ENCODE assay signal across 1 cellular context in the genomic region with DNA sequence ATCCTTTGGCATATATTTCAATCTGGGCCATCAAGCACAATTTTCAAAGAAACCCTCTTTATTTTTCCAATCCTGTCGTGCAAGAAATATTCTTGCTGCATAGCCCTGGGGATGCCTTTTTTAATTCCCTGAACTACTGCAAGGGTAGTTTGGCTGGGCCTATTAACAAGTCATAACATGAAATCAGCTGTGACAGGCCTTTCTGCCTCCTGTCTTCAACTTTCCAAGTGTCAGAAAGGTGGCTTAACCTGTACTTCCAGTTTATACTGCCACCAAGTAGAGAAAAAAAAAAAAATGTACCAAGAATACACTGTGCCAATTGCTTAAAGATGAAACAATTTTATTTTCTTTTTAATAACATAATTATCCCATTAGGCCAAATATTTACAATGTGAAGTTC.
TF ChIP-seq lines count a peak whose summit lies in the region.

No MANE protein-coding gene starts in this region.

TF ChIP-seq in GM23338, 12 proteins besides CTCF, POLR2A, EP300 and RAD21 (continued from another document):
- TF ChIP-seq, protein P1, sequence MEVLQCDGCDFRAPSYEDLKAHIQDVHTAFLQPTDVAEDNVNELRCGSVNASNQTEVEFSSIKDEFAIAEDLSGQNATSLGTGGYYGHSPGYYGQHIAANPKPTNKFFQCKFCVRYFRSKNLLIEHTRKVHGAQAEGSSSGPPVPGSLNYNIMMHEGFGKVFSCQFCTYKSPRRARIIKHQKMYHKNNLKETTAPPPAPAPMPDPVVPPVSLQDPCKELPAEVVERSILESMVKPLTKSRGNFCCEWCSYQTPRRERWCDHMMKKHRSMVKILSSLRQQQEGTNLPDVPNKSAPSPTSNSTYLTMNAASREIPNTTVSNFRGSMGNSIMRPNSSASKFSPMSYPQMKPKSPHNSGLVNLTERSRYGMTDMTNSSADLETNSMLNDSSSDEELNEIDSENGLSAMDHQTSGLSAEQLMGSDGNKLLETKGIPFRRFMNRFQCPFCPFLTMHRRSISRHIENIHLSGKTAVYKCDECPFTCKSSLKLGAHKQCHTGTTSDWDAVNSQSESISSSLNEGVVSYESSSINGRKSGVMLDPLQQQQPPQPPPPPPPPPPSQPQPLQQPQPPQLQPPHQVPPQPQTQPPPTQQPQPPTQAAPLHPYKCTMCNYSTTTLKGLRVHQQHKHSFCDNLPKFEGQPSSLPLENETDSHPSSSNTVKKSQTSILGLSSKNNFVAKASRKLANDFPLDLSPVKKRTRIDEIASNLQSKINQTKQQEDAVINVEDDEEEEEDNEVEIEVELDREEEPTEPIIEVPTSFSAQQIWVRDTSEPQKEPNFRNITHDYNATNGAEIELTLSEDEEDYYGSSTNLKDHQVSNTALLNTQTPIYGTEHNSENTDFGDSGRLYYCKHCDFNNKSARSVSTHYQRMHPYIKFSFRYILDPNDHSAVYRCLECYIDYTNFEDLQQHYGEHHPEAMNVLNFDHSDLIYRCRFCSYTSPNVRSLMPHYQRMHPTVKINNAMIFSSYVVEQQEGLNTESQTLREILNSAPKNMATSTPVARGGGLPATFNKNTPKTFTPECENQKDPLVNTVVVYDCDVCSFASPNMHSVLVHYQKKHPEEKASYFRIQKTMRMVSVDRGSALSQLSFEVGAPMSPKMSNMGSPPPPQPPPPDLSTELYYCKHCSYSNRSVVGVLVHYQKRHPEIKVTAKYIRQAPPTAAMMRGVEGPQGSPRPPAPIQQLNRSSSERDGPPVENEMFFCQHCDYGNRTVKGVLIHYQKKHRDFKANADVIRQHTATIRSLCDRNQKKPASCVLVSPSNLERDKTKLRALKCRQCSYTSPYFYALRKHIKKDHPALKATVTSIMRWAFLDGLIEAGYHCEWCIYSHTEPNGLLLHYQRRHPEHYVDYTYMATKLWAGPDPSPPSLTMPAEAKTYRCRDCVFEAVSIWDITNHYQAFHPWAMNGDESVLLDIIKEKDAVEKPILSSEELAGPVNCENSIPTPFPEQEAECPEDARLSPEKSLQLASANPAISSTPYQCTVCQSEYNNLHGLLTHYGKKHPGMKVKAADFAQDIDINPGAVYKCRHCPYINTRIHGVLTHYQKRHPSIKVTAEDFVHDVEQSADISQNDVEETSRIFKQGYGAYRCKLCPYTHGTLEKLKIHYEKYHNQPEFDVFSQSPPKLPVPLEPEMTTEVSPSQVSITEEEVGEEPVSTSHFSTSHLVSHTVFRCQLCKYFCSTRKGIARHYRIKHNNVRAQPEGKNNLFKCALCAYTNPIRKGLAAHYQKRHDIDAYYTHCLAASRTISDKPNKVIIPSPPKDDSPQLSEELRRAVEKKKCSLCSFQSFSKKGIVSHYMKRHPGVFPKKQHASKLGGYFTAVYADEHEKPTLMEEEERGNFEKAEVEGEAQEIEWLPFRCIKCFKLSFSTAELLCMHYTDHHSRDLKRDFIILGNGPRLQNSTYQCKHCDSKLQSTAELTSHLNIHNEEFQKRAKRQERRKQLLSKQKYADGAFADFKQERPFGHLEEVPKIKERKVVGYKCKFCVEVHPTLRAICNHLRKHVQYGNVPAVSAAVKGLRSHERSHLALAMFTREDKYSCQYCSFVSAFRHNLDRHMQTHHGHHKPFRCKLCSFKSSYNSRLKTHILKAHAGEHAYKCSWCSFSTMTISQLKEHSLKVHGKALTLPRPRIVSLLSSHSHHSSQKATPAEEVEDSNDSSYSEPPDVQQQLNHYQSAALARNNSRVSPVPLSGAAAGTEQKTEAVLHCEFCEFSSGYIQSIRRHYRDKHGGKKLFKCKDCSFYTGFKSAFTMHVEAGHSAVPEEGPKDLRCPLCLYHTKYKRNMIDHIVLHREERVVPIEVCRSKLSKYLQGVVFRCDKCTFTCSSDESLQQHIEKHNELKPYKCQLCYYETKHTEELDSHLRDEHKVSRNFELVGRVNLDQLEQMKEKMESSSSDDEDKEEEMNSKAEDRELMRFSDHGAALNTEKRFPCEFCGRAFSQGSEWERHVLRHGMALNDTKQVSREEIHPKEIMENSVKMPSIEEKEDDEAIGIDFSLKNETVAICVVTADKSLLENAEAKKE (CRISPR knock-in tag; IDR thresholded peaks at IDR 0.05) = no peak
- TF ChIP-seq, protein P2, sequence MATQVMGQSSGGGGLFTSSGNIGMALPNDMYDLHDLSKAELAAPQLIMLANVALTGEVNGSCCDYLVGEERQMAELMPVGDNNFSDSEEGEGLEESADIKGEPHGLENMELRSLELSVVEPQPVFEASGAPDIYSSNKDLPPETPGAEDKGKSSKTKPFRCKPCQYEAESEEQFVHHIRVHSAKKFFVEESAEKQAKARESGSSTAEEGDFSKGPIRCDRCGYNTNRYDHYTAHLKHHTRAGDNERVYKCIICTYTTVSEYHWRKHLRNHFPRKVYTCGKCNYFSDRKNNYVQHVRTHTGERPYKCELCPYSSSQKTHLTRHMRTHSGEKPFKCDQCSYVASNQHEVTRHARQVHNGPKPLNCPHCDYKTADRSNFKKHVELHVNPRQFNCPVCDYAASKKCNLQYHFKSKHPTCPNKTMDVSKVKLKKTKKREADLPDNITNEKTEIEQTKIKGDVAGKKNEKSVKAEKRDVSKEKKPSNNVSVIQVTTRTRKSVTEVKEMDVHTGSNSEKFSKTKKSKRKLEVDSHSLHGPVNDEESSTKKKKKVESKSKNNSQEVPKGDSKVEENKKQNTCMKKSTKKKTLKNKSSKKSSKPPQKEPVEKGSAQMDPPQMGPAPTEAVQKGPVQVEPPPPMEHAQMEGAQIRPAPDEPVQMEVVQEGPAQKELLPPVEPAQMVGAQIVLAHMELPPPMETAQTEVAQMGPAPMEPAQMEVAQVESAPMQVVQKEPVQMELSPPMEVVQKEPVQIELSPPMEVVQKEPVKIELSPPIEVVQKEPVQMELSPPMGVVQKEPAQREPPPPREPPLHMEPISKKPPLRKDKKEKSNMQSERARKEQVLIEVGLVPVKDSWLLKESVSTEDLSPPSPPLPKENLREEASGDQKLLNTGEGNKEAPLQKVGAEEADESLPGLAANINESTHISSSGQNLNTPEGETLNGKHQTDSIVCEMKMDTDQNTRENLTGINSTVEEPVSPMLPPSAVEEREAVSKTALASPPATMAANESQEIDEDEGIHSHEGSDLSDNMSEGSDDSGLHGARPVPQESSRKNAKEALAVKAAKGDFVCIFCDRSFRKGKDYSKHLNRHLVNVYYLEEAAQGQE (IDR thresholded peaks at IDR 0.05; ENCODE audit: unreplicated experiment) = no peak
